ENCODE assay signal across 9 cellular contexts in the genomic region with DNA sequence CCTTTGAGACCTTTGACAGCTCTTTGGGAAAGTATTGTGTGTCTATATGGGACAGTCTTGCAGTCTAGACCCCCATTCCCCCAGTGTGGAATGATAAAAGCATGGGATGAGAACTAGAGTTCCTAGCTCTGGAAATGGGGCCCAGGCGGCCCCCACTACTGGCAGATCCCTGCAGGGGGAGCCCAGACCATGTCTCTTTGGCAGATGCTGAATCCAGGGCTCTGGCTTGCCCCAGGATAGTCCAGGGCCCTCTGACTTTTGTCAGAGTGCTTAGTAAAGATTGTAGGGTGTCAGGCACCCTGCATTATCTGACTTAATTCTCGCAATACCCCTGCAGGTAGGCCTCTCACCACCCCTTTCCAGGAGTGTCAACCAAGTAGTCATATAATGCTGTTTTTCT. TPM values are rescaled to one million over a fixed set of nuclear protein-coding genes. Genes with fewer than 3 reads are reported as not detected.
DNase-seq lines count a peak whose midpoint lies in the region; ATAC-seq and TF ChIP-seq lines count a peak whose summit lies in the region.
"Had no signal": no experiment of that assay in that cellular context is flagged by ENCODE, and none has a peak within 500 bp of the region (broad histone marks: within the 10 kb centered on the region; RNA-seq: fewer than 3 reads in every experiment).

No MANE protein-coding gene starts in this region.

- peaks cover 41% of the 10 kb centered on the region for H3K4me1 Mint-ChIP-seq in nephron progenitor cell
- peaks cover 34% of the 10 kb centered on the region for H3K4me1 Mint-ChIP-seq in T-helper 2 cell treated with Interferon-gamma antibody and Interleukin-4, amounts not matched to agents 5 μg/mL and 100 μg/mL, for 36 hours (ENCODE audit: low read depth)

- DNase-seq in AG09319 (ENCODE audit: extremely low read depth, low read depth) (no peak), astrocyte of the cerebellum (ENCODE audit: low read depth) (no peak), left lobe of liver (ENCODE audit: low spot score) (no peak), activated gamma-delta T cell (lab: John Stamatoyannopoulos, UW) (no peak), nephron progenitor cell (no peak), NCI-H2196 treated with DMSO at 0.1 percent for 48 hours (lab: John Stamatoyannopoulos, UW; ENCODE audit: unreplicated experiment) (no peak)
- DNase-seq in T-helper 2 cell treated with Interferon-gamma antibody and Interleukin-4, amounts not matched to agents 5 μg/mL and 100 μg/mL, for 36 hours (ENCODE audit: low spot score), result no peak

- no peak overlapping the region for H3K4me3 ChIP-seq in astrocyte of the cerebellum (ENCODE audit: low read depth, low read length)

- no peak overlapping the region for H3K4me3 Mint-ChIP-seq in nephron progenitor cell
- no peak overlapping the region for H3K4me3 Mint-ChIP-seq in T-helper 2 cell treated with Interferon-gamma antibody and Interleukin-4, amounts not matched to agents 5 μg/mL and 100 μg/mL, for 36 hours
- H3K4me3 Mint-ChIP-seq: stimulated activated memory B cell treated with anti-CD40 and anti-IgM and Interleukin-4, amounts not matched to agents 10 μg/mL and 1 μg/mL and 100 μg/mL, for 72 hours had no signal

- H3K36me3 Mint-ChIP-seq in nephron progenitor cell (ENCODE audit: low read depth), result peaks cover 77% of the 10 kb centered on the region
- H3K36me3 Mint-ChIP-seq in T-helper 2 cell treated with Interferon-gamma antibody and Interleukin-4, amounts not matched to agents 5 μg/mL and 100 μg/mL, for 36 hours (ENCODE audit: low read depth), result peaks cover 52% of the 10 kb centered on the region

- peak; percentile 26 for TF ChIP-seq CTCF in AG09319 (IDR thresholded peaks at IDR 0.05; ENCODE audit: low read depth, low read length)
- TF ChIP-seq CTCF in GM12873 (IDR thresholded peaks at IDR 0.05; ENCODE audit: insufficient read depth, low read depth, low read length, missing control alignments), result peak; percentile 47
- TF ChIP-seq CTCF in astrocyte of the cerebellum (IDR thresholded peaks at IDR 0.05; ENCODE audit: low read depth, low read length, missing control alignments), result peak; percentile 46
- no peak for TF ChIP-seq CTCF in nephron progenitor cell (IDR thresholded peaks at IDR 0.05)

- H3K27me3 Mint-ChIP-seq in nephron progenitor cell (ENCODE audit: low read depth, poor library complexity), result no peaks in the 10 kb centered on the region
- no peaks in the 10 kb centered on the region for H3K27me3 Mint-ChIP-seq in T-helper 2 cell treated with Interferon-gamma antibody and Interleukin-4, amounts not matched to agents 5 μg/mL and 100 μg/mL, for 36 hours (ENCODE audit: low read depth)
- H3K27me3 Mint-ChIP-seq: stimulated activated memory B cell treated with anti-CD40 and anti-IgM and Interleukin-4, amounts not matched to agents 10 μg/mL and 1 μg/mL and 100 μg/mL, for 72 hours had no signal

- in situ Hi-C loops in astrocyte of the cerebellum (cut with HindIII; ENCODE audit: low sequenced_read_pairs), result no loop called here

- H3K9me3 Mint-ChIP-seq in nephron progenitor cell, result no peaks in the 10 kb centered on the region
- H3K9me3 Mint-ChIP-seq in T-helper 2 cell treated with Interferon-gamma antibody and Interleukin-4, amounts not matched to agents 5 μg/mL and 100 μg/mL, for 36 hours, result no peaks in the 10 kb centered on the region
- H3K9me3 Mint-ChIP-seq: stimulated activated memory B cell treated with anti-CD40 and anti-IgM and Interleukin-4, amounts not matched to agents 10 μg/mL and 1 μg/mL and 100 μg/mL, for 72 hours had no signal

- ATAC-seq in left lobe of liver, result peak; percentile 5
- ATAC-seq: stimulated activated memory B cell treated with anti-CD40 and anti-IgM and Interleukin-4, amounts not matched to agents 10 μg/mL and 1 μg/mL and 100 μg/mL, for 72 hours had no signal

- H3K27ac Mint-ChIP-seq in nephron progenitor cell, result no peak overlapping the region
- no peak overlapping the region for H3K27ac Mint-ChIP-seq in T-helper 2 cell treated with Interferon-gamma antibody and Interleukin-4, amounts not matched to agents 5 μg/mL and 100 μg/mL, for 36 hours
- H3K27ac Mint-ChIP-seq: stimulated activated memory B cell treated with anti-CD40 and anti-IgM and Interleukin-4, amounts not matched to agents 10 μg/mL and 1 μg/mL and 100 μg/mL, for 72 hours had no signal

RNA-seq across cellular contexts. Expression of gene ALKBH5, which starts 8.3 kb away (rescaled TPM):
- total RNA-seq in left lobe of liver, result 69.2 TPM

RNA-seq across cellular contexts. Expression of gene LLGL1, which starts 33.5 kb away (rescaled TPM):
- total RNA-seq in left lobe of liver, result 3.3 TPM
